In genomic region chr1:187759934-187760333, GRCh38 we compare ENCODE assay signal across 14 cellular contexts.
"Had no signal": no experiment of that assay in that cellular context is flagged by ENCODE, and none has a peak within 500 bp of the region (broad histone marks: within the 10 kb centered on the region; RNA-seq: fewer than 3 reads in every experiment).

No MANE protein-coding gene starts in this region.

- H3K36me3 ChIP-seq: esophagus squamous epithelium had no signal

- H3K4me3 ChIP-seq: esophagus squamous epithelium, mucosa of descending colon had no signal

- FAIRE-seq: islet of Langerhans, urothelium cell line had no signal

- H3K9me3 ChIP-seq: esophagus squamous epithelium, mucosa of descending colon had no signal

- ATAC-seq: mucosa of descending colon; naive thymus-derived CD8-positive, alpha-beta T cell; sciatic nerve; stimulated activated naive B cell treated with anti-CD40 and anti-IgM and Interleukin-4, amounts not matched to agents 10 μg/mL and 1 μg/mL and 100 μg/mL, for 72 hours; stimulated activated naive CD8-positive, alpha-beta T cell treated with anti-CD3 and anti-CD28 coated beads, Interleukin-15, amount 100 ng/mL, for 72 hours had no signal

- H3K27ac ChIP-seq: esophagus squamous epithelium had no signal

- H3K4me1 ChIP-seq: esophagus squamous epithelium had no signal

- H3K27me3 ChIP-seq: esophagus squamous epithelium had no signal

- DNase-seq: effector memory CD4-positive, alpha-beta T cell; esophagus squamous epithelium; foreskin fibroblast; kidney glomerular epithelial cell; mucosa of descending colon; naive thymus-derived CD8-positive, alpha-beta T cell; posterior cingulate gyrus; stimulated activated CD4-positive, alpha-beta T cell treated with anti-CD3 and anti-CD28 coated beads, Interleukin-2, amount 100 ng/mL, for 24 hours; stimulated activated CD4-positive, alpha-beta T cell treated with anti-CD3 and anti-CD28 coated beads, Interleukin-4, amount 100 ng/mL, for 4 hours; stimulated activated naive B cell treated with anti-CD40 and anti-IgM and Interleukin-4, amounts not matched to agents 10 μg/mL and 1 μg/mL and 100 μg/mL, for 72 hours; stimulated activated naive CD8-positive, alpha-beta T cell treated with anti-CD3 and anti-CD28 coated beads, Interleukin-15, amount 100 ng/mL, for 72 hours had no signal
